In genomic region chr12:82994117-82994516, GRCh38 we compare ENCODE assay signal across 4 cellular contexts.
"Had no signal": no experiment of that assay in that cellular context is flagged by ENCODE, and none has a peak within 500 bp of the region (broad histone marks: within the 10 kb centered on the region; RNA-seq: fewer than 3 reads in every experiment).

No MANE protein-coding gene starts in this region.

- H3K4me3 ChIP-seq: K562 had no signal

- H3K27ac ChIP-seq: HL-60 had no signal

- DNase-seq: IMR-90, KBM-7 had no signal
